ENCODE assay signal across 3 cellular contexts in genomic region chr11:28048812-28049211, GRCh38.
TF ChIP-seq lines count a peak whose summit lies in the region.

No MANE protein-coding gene starts in this region.

TF ChIP-seq in A549, 52 proteins besides CTCF, POLR2A, EP300 and RAD21:
- TF ChIP-seq USF2 (IDR thresholded peaks at IDR 0.05), result no peak

TF ChIP-seq in IMR-90, 13 proteins besides CTCF, POLR2A, EP300 and RAD21:
- TF ChIP-seq USF2 (IDR thresholded peaks at IDR 0.05; ENCODE audit: low read depth, low read length), result no peak
- TF ChIP-seq RCOR1 (IDR thresholded peaks at IDR 0.05; ENCODE audit: insufficient replicate concordance, low read length), result no peak
- no peak for TF ChIP-seq CEBPB (IDR thresholded peaks at IDR 0.05; ENCODE audit: low read depth, low read length)
- TF ChIP-seq NFE2L2 (IDR thresholded peaks at IDR 0.05; ENCODE audit: low read depth, low read length), result no peak
- TF ChIP-seq BHLHE40 (IDR thresholded peaks at IDR 0.05; ENCODE audit: low read depth, low read length), result no peak
- TF ChIP-seq MXI1 (IDR thresholded peaks at IDR 0.05; ENCODE audit: borderline replicate concordance, low read depth, low read length), result no peak
- no peak for TF ChIP-seq SMC3 (IDR thresholded peaks at IDR 0.05; ENCODE audit: low read depth, low read length)
- no peak for TF ChIP-seq RFX5 (IDR thresholded peaks at IDR 0.05; ENCODE audit: low read depth, low read length)
- TF ChIP-seq ELK1 (IDR thresholded peaks at IDR 0.05; ENCODE audit: borderline replicate concordance, low read depth, low read length), result no peak
- TF ChIP-seq MAFK (IDR thresholded peaks at IDR 0.05; ENCODE audit: low read depth, low read length), result no peak
- no peak for TF ChIP-seq MAZ (IDR thresholded peaks at IDR 0.05; ENCODE audit: borderline replicate concordance, low read depth, low read length)
- no peak for TF ChIP-seq FOS (IDR thresholded peaks at IDR 0.05; ENCODE audit: low read depth, low read length)
- TF ChIP-seq CHD1 (IDR thresholded peaks at IDR 0.05; ENCODE audit: low read depth, low read length), result no peak

TF ChIP-seq in SK-N-SH treated with all-trans-retinoic acid at 6 μM for 48 hours, 23 proteins besides CTCF, POLR2A, EP300 and RAD21 (continued from another document):
- TF ChIP-seq POU6F1 (CRISPR knock-in tag; IDR thresholded peaks at IDR 0.05; ENCODE audit: borderline replicate concordance, low read depth), result no peak
- TF ChIP-seq ISL1 (CRISPR knock-in tag; IDR thresholded peaks at IDR 0.05), result no peak
- no peak for TF ChIP-seq OSR1 (CRISPR knock-in tag; IDR thresholded peaks at IDR 0.05)
- no peak for TF ChIP-seq ZFP30 (CRISPR knock-in tag; IDR thresholded peaks at IDR 0.05)
- TF ChIP-seq ARNTL (CRISPR knock-in tag; IDR thresholded peaks at IDR 0.05; ENCODE audit: borderline replicate concordance, low read depth), result no peak
- no peak for TF ChIP-seq ZNF70 (CRISPR knock-in tag; IDR thresholded peaks at IDR 0.05)
- no peak for TF ChIP-seq ZNF8 (CRISPR knock-in tag; IDR thresholded peaks at IDR 0.05)
- TF ChIP-seq ZFP3 (CRISPR knock-in tag; IDR thresholded peaks at IDR 0.05), result no peak
- TF ChIP-seq, protein P1, sequence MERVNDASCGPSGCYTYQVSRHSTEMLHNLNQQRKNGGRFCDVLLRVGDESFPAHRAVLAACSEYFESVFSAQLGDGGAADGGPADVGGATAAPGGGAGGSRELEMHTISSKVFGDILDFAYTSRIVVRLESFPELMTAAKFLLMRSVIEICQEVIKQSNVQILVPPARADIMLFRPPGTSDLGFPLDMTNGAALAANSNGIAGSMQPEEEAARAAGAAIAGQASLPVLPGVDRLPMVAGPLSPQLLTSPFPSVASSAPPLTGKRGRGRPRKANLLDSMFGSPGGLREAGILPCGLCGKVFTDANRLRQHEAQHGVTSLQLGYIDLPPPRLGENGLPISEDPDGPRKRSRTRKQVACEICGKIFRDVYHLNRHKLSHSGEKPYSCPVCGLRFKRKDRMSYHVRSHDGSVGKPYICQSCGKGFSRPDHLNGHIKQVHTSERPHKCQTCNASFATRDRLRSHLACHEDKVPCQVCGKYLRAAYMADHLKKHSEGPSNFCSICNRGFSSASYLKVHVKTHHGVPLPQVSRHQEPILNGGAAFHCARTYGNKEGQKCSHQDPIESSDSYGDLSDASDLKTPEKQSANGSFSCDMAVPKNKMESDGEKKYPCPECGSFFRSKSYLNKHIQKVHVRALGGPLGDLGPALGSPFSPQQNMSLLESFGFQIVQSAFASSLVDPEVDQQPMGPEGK (CRISPR knock-in tag; IDR thresholded peaks at IDR 0.05; ENCODE audit: borderline replicate concordance), result no peak
- no peak for TF ChIP-seq PPARA (CRISPR knock-in tag; IDR thresholded peaks at IDR 0.05; ENCODE audit: borderline replicate concordance)
TF ChIP-seq in SK-N-SH treated with all-trans-retinoic acid at 6 μM for 48 hours: peak in this region for 0.
